In the genomic region with DNA sequence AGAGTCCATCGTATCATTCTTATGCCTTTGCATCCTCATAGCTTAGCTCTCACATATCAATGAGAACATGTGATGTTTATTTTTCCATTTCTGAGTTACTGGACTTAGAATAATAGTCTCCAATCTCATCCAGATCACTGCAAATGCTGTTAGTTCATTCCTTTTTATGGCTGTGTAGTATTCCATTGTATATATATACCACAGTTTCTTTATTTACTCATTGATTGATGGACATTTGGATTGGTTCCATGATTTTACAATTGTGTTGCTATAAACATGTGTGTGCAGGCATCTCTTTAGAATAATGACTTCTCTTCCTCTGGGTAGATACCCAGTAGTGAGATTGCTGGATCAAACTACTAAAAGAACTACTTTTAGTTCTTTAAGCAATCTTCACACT, we compare ENCODE assay signal across 29 cellular contexts.
"Had no signal": no experiment of that assay in that cellular context is flagged by ENCODE, and none has a peak within 500 bp of the region (broad histone marks: within the 10 kb centered on the region; RNA-seq: fewer than 3 reads in every experiment).

No MANE protein-coding gene starts in this region.

- H3K4me2 ChIP-seq: neural progenitor cell had no signal

- DNase-seq: naive thymus-derived CD4-positive, alpha-beta T cell; natural killer cell; occipital lobe; ovary; posterior cingulate gyrus; psoas muscle; right cardiac atrium; right lobe of liver; sigmoid colon; small intestine; stimulated activated CD4-positive, alpha-beta T cell treated with anti-CD3 and anti-CD28 coated beads, Interleukin-15, amount 100 ng/mL, for 24 hours; stimulated activated CD4-positive, alpha-beta T cell treated with anti-CD3 and anti-CD28 coated beads, Interleukin-2, amount 100 ng/mL, for 24 hours; stimulated activated CD4-positive, alpha-beta T cell treated with anti-CD3 and anti-CD28 coated beads, Interleukin-2, amount 100 ng/mL, for 48 hours; stimulated activated CD4-positive, alpha-beta T cell treated with anti-CD3 and anti-CD28 coated beads, Interleukin-4, amount 100 ng/mL, for 24 hours; stimulated activated naive CD4-positive, alpha-beta T cell; stimulated activated naive CD8-positive, alpha-beta T cell treated with anti-CD3 and anti-CD28 coated beads, Interleukin-15, amount 100 ng/mL, for 72 hours; stimulated activated naive CD8-positive, alpha-beta T cell treated with anti-CD3 and anti-CD28 coated beads, Interleukin-15, Interleukin-2, amounts not matched to agents 100 U/mL and 50 U/mL, for 24 hours; substantia nigra; testis; tibial artery; transverse colon had no signal

- H3K9me3 Mint-ChIP-seq: type B pancreatic cell had no signal

- H3K27me3 Mint-ChIP-seq: naive thymus-derived CD4-positive, alpha-beta T cell; progenitor cell of endocrine pancreas; stimulated activated naive CD8-positive, alpha-beta T cell treated with anti-CD3 and anti-CD28 coated beads, Interleukin-15, amount 100 ng/mL, for 72 hours; type B pancreatic cell had no signal

- H3K36me3 ChIP-seq: neural progenitor cell, ovary, right lobe of liver, sigmoid colon, suprapubic skin, tibial artery, transverse colon, vagina had no signal

- H3K27ac ChIP-seq: neural progenitor cell, ovary, parathyroid adenoma, psoas muscle, right lobe of liver, sigmoid colon, suprapubic skin, testis, tibial artery, transverse colon, vagina had no signal

- H3K27ac Mint-ChIP-seq: naive thymus-derived CD4-positive, alpha-beta T cell; natural killer cell; nephron; neural progenitor cell; progenitor cell of endocrine pancreas; stimulated activated effector memory CD8-positive, alpha-beta T cell treated with anti-CD3 and anti-CD28 coated beads, Interleukin-12 subunit alpha, Interleukin-12 subunit beta, amount 100 ng/mL, for 72 hours; stimulated activated naive CD8-positive, alpha-beta T cell treated with anti-CD3 and anti-CD28 coated beads, Interleukin-15, amount 100 ng/mL, for 72 hours; type B pancreatic cell had no signal

- H3K4me1 Mint-ChIP-seq: nephron had no signal

- H3K36me3 Mint-ChIP-seq: stimulated activated effector memory CD8-positive, alpha-beta T cell treated with anti-CD3 and anti-CD28 coated beads, Interleukin-12 subunit alpha, Interleukin-12 subunit beta, amount 100 ng/mL, for 72 hours; type B pancreatic cell had no signal

- ATAC-seq: naive thymus-derived CD4-positive, alpha-beta T cell; natural killer cell; psoas muscle; right cardiac atrium; right lobe of liver; stimulated activated effector memory CD8-positive, alpha-beta T cell treated with anti-CD3 and anti-CD28 coated beads, Interleukin-12 subunit alpha, Interleukin-12 subunit beta, amount 100 ng/mL, for 72 hours; stimulated activated naive CD8-positive, alpha-beta T cell treated with anti-CD3 and anti-CD28 coated beads, Interleukin-15, amount 100 ng/mL, for 72 hours; stimulated activated naive CD8-positive, alpha-beta T cell treated with anti-CD3 and anti-CD28 coated beads, Interleukin-15, Interleukin-2, amounts not matched to agents 100 U/mL and 50 U/mL, for 24 hours had no signal

- H3K79me2 ChIP-seq: parathyroid adenoma had no signal

- H3K9me3 ChIP-seq: ovary, right lobe of liver, testis, vagina had no signal

- H3K4me3 ChIP-seq: neural progenitor cell, ovary, psoas muscle, right lobe of liver, sigmoid colon, suprapubic skin, testis, tibial artery, transverse colon, vagina had no signal

- H3K9ac ChIP-seq: neural progenitor cell, parathyroid adenoma had no signal

- H3K27me3 ChIP-seq: neural progenitor cell, ovary, right lobe of liver, sigmoid colon, suprapubic skin, testis, tibial artery, transverse colon, vagina had no signal

- H2AFZ ChIP-seq: neural progenitor cell, parathyroid adenoma had no signal

- H3K4me3 Mint-ChIP-seq: naive thymus-derived CD4-positive, alpha-beta T cell; natural killer cell; nephron; neural progenitor cell; stimulated activated effector memory CD8-positive, alpha-beta T cell treated with anti-CD3 and anti-CD28 coated beads, Interleukin-12 subunit alpha, Interleukin-12 subunit beta, amount 100 ng/mL, for 72 hours; stimulated activated naive CD8-positive, alpha-beta T cell treated with anti-CD3 and anti-CD28 coated beads, Interleukin-15, amount 100 ng/mL, for 72 hours; type B pancreatic cell had no signal

- H3K4me1 ChIP-seq: neural progenitor cell, parathyroid adenoma, right lobe of liver, sigmoid colon, suprapubic skin, testis, tibial artery, transverse colon, vagina had no signal
